ENCODE assay signal across 1 cellular context in genomic region chr19:1906985-1907562, GRCh38.
TF ChIP-seq lines count a peak whose summit lies in the region.

No MANE protein-coding gene starts in this region.

TF ChIP-seq in H1, 55 proteins besides CTCF, POLR2A, EP300 and RAD21:
- no peak for TF ChIP-seq CBX8 (IDR thresholded peaks at IDR 0.05; ENCODE audit: borderline replicate concordance, low read depth, low read length)
- TF ChIP-seq SAP30 (IDR thresholded peaks at IDR 0.05; ENCODE audit: insufficient read depth, insufficient replicate concordance, low read length), result no peak
- TF ChIP-seq FOSL1 (IDR thresholded peaks at IDR 0.05; ENCODE audit: insufficient read depth, low read depth, low read length), result no peak
- no peak for TF ChIP-seq RXRA (IDR thresholded peaks at IDR 0.05; ENCODE audit: insufficient read depth, low read depth, low read length)
- TF ChIP-seq ASH2L (IDR thresholded peaks at IDR 0.05; ENCODE audit: low read length), result no peak
- no peak for TF ChIP-seq KDM4A (IDR thresholded peaks at IDR 0.05; ENCODE audit: low read depth, low read length, severe bottlenecking)
- no peak for TF ChIP-seq JUN (IDR thresholded peaks at IDR 0.05; ENCODE audit: low read depth, low read length)
- TF ChIP-seq TCF12 (IDR thresholded peaks at IDR 0.05; ENCODE audit: low read depth, low read length), result no peak
- no peak for TF ChIP-seq SP2 (IDR thresholded peaks at IDR 0.05; ENCODE audit: low read length)
- TF ChIP-seq JUND (IDR thresholded peaks at IDR 0.05; ENCODE audit: low read length), result no peak
- TF ChIP-seq CREB1 (IDR thresholded peaks at IDR 0.05), result no peak
- no peak for TF ChIP-seq NRF1 (IDR thresholded peaks at IDR 0.05; ENCODE audit: low read depth, low read length)
- no peak for TF ChIP-seq GTF2F1 (IDR thresholded peaks at IDR 0.05; ENCODE audit: borderline replicate concordance, low read depth, low read length)
- no peak for TF ChIP-seq RFX5 (IDR thresholded peaks at IDR 0.05; ENCODE audit: borderline replicate concordance, low read depth, low read length)
- TF ChIP-seq TBP (IDR thresholded peaks at IDR 0.05; ENCODE audit: low read depth, low read length), result no peak
- no peak for TF ChIP-seq CHD2 (IDR thresholded peaks at IDR 0.05; ENCODE audit: low read length)
